In genomic region chr7:21383833-21384220, GRCh38 we compare ENCODE assay signal across 13 cellular contexts. TPM values are rescaled to one million over a fixed set of nuclear protein-coding genes. Genes with fewer than 3 reads are reported as not detected.
A peak's percentile ranks its signal among the peaks of the same experiment; 100 is the strongest.
DNase-seq lines count a peak whose midpoint lies in the region; ATAC-seq, FAIRE-seq and TF ChIP-seq lines count a peak whose summit lies in the region.
"Had no signal": no experiment of that assay in that cellular context is flagged by ENCODE, and none has a peak within 500 bp of the region (broad histone marks: within the 10 kb centered on the region; RNA-seq: fewer than 3 reads in every experiment).

No MANE protein-coding gene starts in this region.

- no peaks in the 10 kb centered on the region for H3K27me3 Mint-ChIP-seq in activated naive CD4-positive, alpha-beta T cell treated with anti-CD3 and anti-CD28 coated beads, Interleukin-2, amount 10 ng/mL, durations not matched to agents 7 days and 5 days

- H3K27ac Mint-ChIP-seq in activated naive CD4-positive, alpha-beta T cell treated with anti-CD3 and anti-CD28 coated beads, Interleukin-2, amount 10 ng/mL, durations not matched to agents 7 days and 5 days, result peak overlapping the region; percentile 75
- no peak overlapping the region for H3K27ac Mint-ChIP-seq in activated naive CD4-positive, alpha-beta T cell treated with anti-CD3 and anti-CD28 coated beads, Interleukin-2, amount 50 U/mL, for 72 hours

- CTCF ChIA-PET in activated naive CD4-positive, alpha-beta T cell treated with anti-CD3 and anti-CD28 coated beads, Interleukin-2, amount 10 ng/mL, durations not matched to agents 7 days and 5 days (lab: Charles Lee), result interaction anchor here (0.7 to 1.7 kb wide), 5 partner anchors 16 to 122 kb away, joined by 3 to 4 read pairs (median 3); no protein-coding TSS in a partner anchor

- H3K4me3 Mint-ChIP-seq in activated naive CD4-positive, alpha-beta T cell treated with anti-CD3 and anti-CD28 coated beads, Interleukin-2, amount 10 ng/mL, durations not matched to agents 7 days and 5 days, result no peak overlapping the region

- H3K4me3 ChIP-seq in pancreas, result no peak overlapping the region
- H3K4me3 ChIP-seq: colonic mucosa, gastrocnemius medialis had no signal

- no peak for FAIRE-seq in pancreas (lab: Jason Lieb, UNC)

- peaks cover 22% of the 10 kb centered on the region for H3K4me1 Mint-ChIP-seq in activated naive CD4-positive, alpha-beta T cell treated with anti-CD3 and anti-CD28 coated beads, Interleukin-2, amount 10 ng/mL, durations not matched to agents 7 days and 5 days

- H3K36me3 Mint-ChIP-seq in activated naive CD4-positive, alpha-beta T cell treated with anti-CD3 and anti-CD28 coated beads, Interleukin-2, amount 10 ng/mL, durations not matched to agents 7 days and 5 days, result peaks cover 9% of the 10 kb centered on the region
- no peaks in the 10 kb centered on the region for H3K36me3 Mint-ChIP-seq in activated naive CD4-positive, alpha-beta T cell treated with anti-CD3 and anti-CD28 coated beads, Interleukin-2, amount 50 U/mL, for 72 hours

- no peak for TF ChIP-seq CTCF in pancreas (IDR thresholded peaks at IDR 0.05)

- H3K9me3 ChIP-seq in pancreas, result no peaks in the 10 kb centered on the region
- H3K9me3 ChIP-seq: colonic mucosa, gastrocnemius medialis had no signal

- H3K4me1 ChIP-seq in pancreas, result peaks cover 3 to 8% (median 8%) of the 10 kb centered on the region in 3 donors
- H3K4me1 ChIP-seq: colonic mucosa, gastrocnemius medialis had no signal

- 7 to 8% methylated on average over 2 of the region's 2 CpGs for WGBS in pancreas, 2 donors

- ATAC-seq in activated naive CD4-positive, alpha-beta T cell treated with anti-CD3 and anti-CD28 coated beads, Interleukin-2, amount 50 U/mL, for 72 hours, result no peak
- peak; percentile 81 for ATAC-seq in GM21737 (IDR thresholded peaks at IDR 0.05; ENCODE audit: unreplicated experiment)
- ATAC-seq in HG03342 (IDR thresholded peaks at IDR 0.05; ENCODE audit: unreplicated experiment), result peak; percentile 83
- ATAC-seq in pancreas, result peak in 3 of 4 donors; percentile 49 to 66 (median 51)
- ATAC-seq: gastrocnemius medialis, HCT116 had no signal

- no peaks in the 10 kb centered on the region for H3K36me3 ChIP-seq in pancreas
- H3K36me3 ChIP-seq: colonic mucosa, gastrocnemius medialis had no signal

- no peak overlapping the region for H3K27ac ChIP-seq in pancreas
- H3K27ac ChIP-seq: colonic mucosa, gastrocnemius medialis had no signal

- DNase-seq in activated naive CD4-positive, alpha-beta T cell treated with anti-CD3 and anti-CD28 coated beads, Interleukin-2, amount 10 ng/mL, durations not matched to agents 7 days and 5 days, result no peak
- no peak for DNase-seq in activated naive CD4-positive, alpha-beta T cell treated with anti-CD3 and anti-CD28 coated beads, Interleukin-2, amount 50 U/mL, for 72 hours (ENCODE audit: low spot score in 2 of 2)
- DNase-seq in pancreas, result no peak
- DNase-seq in mesenteric fat pad (ENCODE audit: low spot score), result no peak
- DNase-seq in retina, result no peak
- DNase-seq in activated T-cell treated with anti-CD3 and anti-CD28 coated beads, Interleukin-2, amount 50 U/mL, for 48 hours, result no peak
- DNase-seq: colonic mucosa, gastrocnemius medialis, GDM1, T1000 had no signal

- intact Hi-C loops in pancreas (cut with DNase I), result no loop called here

- peaks cover 11% of the 10 kb centered on the region for H3K9me3 Mint-ChIP-seq in activated naive CD4-positive, alpha-beta T cell treated with anti-CD3 and anti-CD28 coated beads, Interleukin-2, amount 10 ng/mL, durations not matched to agents 7 days and 5 days
- no peaks in the 10 kb centered on the region for H3K9me3 Mint-ChIP-seq in activated naive CD4-positive, alpha-beta T cell treated with anti-CD3 and anti-CD28 coated beads, Interleukin-2, amount 50 U/mL, for 72 hours

- H3K27me3 ChIP-seq in pancreas, result no peaks in the 10 kb centered on the region
- H3K27me3 ChIP-seq: colonic mucosa, gastrocnemius medialis had no signal

RNA-seq across cellular contexts. Expression of gene SP4, which starts 44.1 kb away (rescaled TPM):
- total RNA-seq in activated naive CD4-positive, alpha-beta T cell treated with anti-CD3 and anti-CD28 coated beads, Interleukin-2, amount 50 U/mL, for 72 hours, result 10 to 100 TPM; 15.9 to 32.7 TPM
- total RNA-seq in pancreas (1 to 10 TPM; 3.0 to 5.1 (median 3.5) TPM), mesenteric fat pad (3.1 TPM)
- 1 to 10 TPM; 1.3 to 2.8 TPM for polyA plus RNA-seq in pancreas

Comparison
In these comparisons a context has a peak if more than half of its experiments do, and no peak if none do; other contexts are left out.
1. ATAC-seq: peak in GM21737 (single experiment), HG03342 (single experiment) and pancreas (3 of 4); none in activated naive CD4-positive, alpha-beta T cell treated with anti-CD3 and anti-CD28 coated beads, Interleukin-2, amount 50 U/mL, for 72 hours (0 of 2).